Comparison of ENCODE assay signal across 22 cellular contexts in genomic region chr4:151841107-151841506, GRCh38.
DNase-seq lines count a peak whose midpoint lies in the region; ATAC-seq, FAIRE-seq and TF ChIP-seq lines count a peak whose summit lies in the region.
"Had no signal": no experiment of that assay in that cellular context is flagged by ENCODE, and none has a peak within 500 bp of the region (broad histone marks: within the 10 kb centered on the region; RNA-seq: fewer than 3 reads in every experiment).

No MANE protein-coding gene starts in this region.

- peak overlapping the region; percentile 59 for H2AFZ ChIP-seq in GM23338
- peak overlapping the region; percentile 43; the same call in 1 of the 2 replicates for H2AFZ ChIP-seq in H1 (ENCODE audit: low read length)

- in situ Hi-C loops in G401 (cut with HindIII; ENCODE audit: low sequenced_read_pairs): no loop called here

- no peaks in the 10 kb centered on the region for H3K79me1 ChIP-seq in H1 (ENCODE audit: low read depth, low read length)

- H2BK15ac ChIP-seq in H1 (ENCODE audit: low read length): no peak overlapping the region

- ATAC-seq in GM23338: no peak
- peak; percentile 19 for ATAC-seq in stimulated activated effector memory CD8-positive, alpha-beta T cell treated with anti-CD3 and anti-CD28 coated beads, Interleukin-12 subunit alpha, Interleukin-12 subunit beta, amount 100 ng/mL, for 72 hours
- no peak for ATAC-seq in HG03342 (IDR thresholded peaks at IDR 0.05; ENCODE audit: unreplicated experiment)

- CTCF ChIA-PET in H1 (lab: Charles Lee; ENCODE audit: partially characterized antibody): no interaction called here

- no peaks in the 10 kb centered on the region for H3K36me3 ChIP-seq in GM23338 (ENCODE audit: insufficient read depth)
- no peaks in the 10 kb centered on the region for H3K36me3 ChIP-seq in H1 (ENCODE audit: control insufficient read depth in 2 of 4, insufficient read depth in 4 of 4, low read length in 3 of 4)
- no peaks in the 10 kb centered on the region for H3K36me3 ChIP-seq in stomach
- H3K36me3 ChIP-seq: BE2C had no signal

- H3K23me2 ChIP-seq in H1 (ENCODE audit: low read depth, low read length): no peaks in the 10 kb centered on the region

- H4K5ac ChIP-seq in H1 (ENCODE audit: insufficient read length, low read depth, low read length): no peak overlapping the region

- H3K4ac ChIP-seq in H1 (replicated peaks; ENCODE audit: insufficient read length, low read depth, low read length): no peak overlapping the region

- H3K4me1 ChIP-seq in GM23338 (ENCODE audit: insufficient read depth): peaks cover 9% of the 10 kb centered on the region; the same call in 1 of the 2 replicates
- peaks cover 0 to 4% (median 0%) of the 10 kb centered on the region in 4 experiments; a peak in 2 of 7 replicates for H3K4me1 ChIP-seq in H1 (replicated peaks in 1 of 4; ENCODE audit: control insufficient read depth in 3 of 4, insufficient read depth in 4 of 4, low read length in 3 of 4)
- H3K4me1 ChIP-seq in stomach: no peaks in the 10 kb centered on the region
- H3K4me1 ChIP-seq: BE2C had no signal

- H3K9me2 ChIP-seq in GM23338 (ENCODE audit: insufficient read depth): 0 out of 2 replicates have a peak, but pooled peaks cover 3% of the 10 kb centered on the region

- no peak overlapping the region for H4K91ac ChIP-seq in H1 (replicated peaks; ENCODE audit: insufficient read length, low read length)

- H3K9ac ChIP-seq in H1 (replicated peaks in 1 of 4; ENCODE audit: extremely low read depth in 1 of 4, low read depth in 3 of 4, low read length in 3 of 4): no peak overlapping the region

- intact Hi-C loops in stomach (cut with DNase I; ENCODE audit: low total_unique reads): no loop called here

- 91% methylated on average over 9 of the region's 10 CpGs; no CpG with 5 or more reads in 1 of the 2 experiments for WGBS in H1 (ENCODE audit: extremely low coverage in 1 of 2, insufficient coverage in 1 of 2, insufficient read length in 1 of 2, insufficient replicate concordance in 2 of 2, low coverage in 1 of 2, low lambda C conversion rate in 2 of 2, missing lambda C conversion rate in 1 of 2), 2 experiments
- 73 to 91% (median 74%) methylated on average over 10 of the region's 10 CpGs for WGBS in stomach, 5 donors

- H3F3A ChIP-seq in GM23338 (replicated peaks; ENCODE audit: low read depth): no peaks in the 10 kb centered on the region

- H3K9me3 ChIP-seq in H1 (ENCODE audit: insufficient read depth in 2 of 2, low read depth in 1 of 2, low read length in 1 of 2) (peaks cover 0 to 8% of the 10 kb centered on the region in 2 experiments; a peak in 1 of 4 replicates), stomach (peaks cover 0 to 4% (median under 1%) of the 10 kb centered on the region in 4 donors)
- H3K9me3 ChIP-seq: BE2C had no signal

- H3K36me3 Mint-ChIP-seq in GM23338 (ENCODE audit: low read depth): no peaks in the 10 kb centered on the region; the same call in 2 of the 3 replicates
- H3K36me3 Mint-ChIP-seq in stimulated activated effector memory CD8-positive, alpha-beta T cell treated with anti-CD3 and anti-CD28 coated beads, Interleukin-12 subunit alpha, Interleukin-12 subunit beta, amount 100 ng/mL, for 72 hours: no peaks in the 10 kb centered on the region
- H3K36me3 Mint-ChIP-seq: CD4-positive, CD25-positive, alpha-beta regulatory T cell; CD8-positive, alpha-beta memory T cell had no signal

- no peak overlapping the region for H3K4me3 Mint-ChIP-seq in GM23338
- no peak overlapping the region for H3K4me3 Mint-ChIP-seq in stimulated activated effector memory CD8-positive, alpha-beta T cell treated with anti-CD3 and anti-CD28 coated beads, Interleukin-12 subunit alpha, Interleukin-12 subunit beta, amount 100 ng/mL, for 72 hours
- H3K4me3 Mint-ChIP-seq: CD4-positive, CD25-positive, alpha-beta regulatory T cell; CD8-positive, alpha-beta memory T cell had no signal

- H3K4me3 ChIP-seq in GM23338 (no peak overlapping the region), H1 (ENCODE audit: extremely low read depth in 1 of 4, insufficient read depth in 2 of 4, low read depth in 3 of 4, low read length in 4 of 4) (no peak overlapping the region), stomach (no peak overlapping the region)

- no peak for FAIRE-seq in H1 (lab: Jason Lieb, UNC)
- FAIRE-seq: A204.1, G401.6, GM12891, GM19239, H54 had no signal

- no peaks in the 10 kb centered on the region for H3K27me3 ChIP-seq in GM23338 (ENCODE audit: insufficient read depth)
- no peaks in the 10 kb centered on the region for H3K27me3 ChIP-seq in H1 (replicated peaks in 1 of 4; ENCODE audit: control insufficient read depth in 3 of 4, extremely low read depth in 1 of 4, insufficient read depth in 3 of 4, low read length in 3 of 4)
- H3K27me3 ChIP-seq in stomach: no peaks in the 10 kb centered on the region
- H3K27me3 ChIP-seq: BE2C had no signal

- no peak overlapping the region for H3K14ac ChIP-seq in H1 (ENCODE audit: insufficient read length)

- no peak overlapping the region for H3K18ac ChIP-seq in H1 (ENCODE audit: extremely low read depth, low read length)

- TF ChIP-seq POLR2A in H1 (IDR thresholded peaks at IDR 0.05; ENCODE audit: control extremely low read depth in 1 of 2, low read depth in 2 of 2, low read length in 2 of 2) (no peak), stomach (IDR thresholded peaks at IDR 0.05) (no peak)

- no peak overlapping the region for H2BK20ac ChIP-seq in H1 (ENCODE audit: low read length)

- no peak overlapping the region for H2BK12ac ChIP-seq in H1 (ENCODE audit: low read depth, low read length)

- H4K8ac ChIP-seq in H1 (ENCODE audit: extremely low read depth, insufficient read depth, low read length): peak overlapping the region; percentile 35; the same call in 1 of the 2 replicates

- H3K4me2 ChIP-seq in GM23338 (no peak overlapping the region), H1 (ENCODE audit: insufficient read depth in 1 of 2, low read depth in 2 of 2, low read length in 2 of 2) (no peak overlapping the region)

- H3K4me1 Mint-ChIP-seq in GM23338: peaks cover 8% of the 10 kb centered on the region
- no peaks in the 10 kb centered on the region for H3K4me1 Mint-ChIP-seq in stimulated activated effector memory CD8-positive, alpha-beta T cell treated with anti-CD3 and anti-CD28 coated beads, Interleukin-12 subunit alpha, Interleukin-12 subunit beta, amount 100 ng/mL, for 72 hours
- H3K4me1 Mint-ChIP-seq: CD4-positive, CD25-positive, alpha-beta regulatory T cell; CD8-positive, alpha-beta memory T cell had no signal

- H4K20me1 ChIP-seq in GM23338 (replicated peaks; ENCODE audit: insufficient read depth): no peaks in the 10 kb centered on the region
- H4K20me1 ChIP-seq in H1 (replicated peaks in 1 of 2; ENCODE audit: control insufficient read depth in 1 of 2, insufficient read depth in 2 of 2, low read length in 2 of 2): no peaks in the 10 kb centered on the region

- TF ChIP-seq EP300 in H1 (IDR thresholded peaks at IDR 0.05; ENCODE audit: borderline replicate concordance in 1 of 2, low read depth in 2 of 2, low read length in 2 of 2): no peak
- TF ChIP-seq EP300 in stomach (IDR thresholded peaks at IDR 0.05): no peak

- no peak overlapping the region for H3K23ac ChIP-seq in H1 (ENCODE audit: insufficient read length)

- no peak overlapping the region for H2BK5ac ChIP-seq in H1 (ENCODE audit: low read depth, low read length)

- H3K27ac Mint-ChIP-seq in GM23338: no peak overlapping the region
- no peak overlapping the region for H3K27ac Mint-ChIP-seq in stimulated activated effector memory CD8-positive, alpha-beta T cell treated with anti-CD3 and anti-CD28 coated beads, Interleukin-12 subunit alpha, Interleukin-12 subunit beta, amount 100 ng/mL, for 72 hours
- H3K27ac Mint-ChIP-seq: CD8-positive, alpha-beta memory T cell had no signal

- H3K27ac ChIP-seq in GM23338 (ENCODE audit: low read depth) (no peak overlapping the region), H1 (ENCODE audit: low read depth, low read length) (no peak overlapping the region), stomach (no peak overlapping the region)
- H3K27ac ChIP-seq: HL-60 had no signal

- DNase-seq in G401 (ENCODE audit: low spot score): peak; percentile 50
- DNase-seq in GM23338 (ENCODE audit: low spot score): no peak
- DNase-seq in H1 (ENCODE audit: low read depth in 1 of 2, low spot score in 2 of 2): no peak
- DNase-seq in stimulated activated effector memory CD8-positive, alpha-beta T cell treated with anti-CD3 and anti-CD28 coated beads, Interleukin-12 subunit alpha, Interleukin-12 subunit beta, amount 100 ng/mL, for 72 hours (ENCODE audit: low spot score in 2 of 2): no peak
- DNase-seq in germinal center (ENCODE audit: low spot score): no peak
- no peak for DNase-seq in stomach
- DNase-seq: ACHN; BE2C; CD4-positive, CD25-positive, alpha-beta regulatory T cell; CD8-positive, alpha-beta memory T cell; COR-L47; DMS 273 treated with DMSO at 0.1 percent for 48 hours; DND-41; EL; HCEC 1CT had no signal

- H3K9me3 Mint-ChIP-seq in GM23338: peaks cover 14% of the 10 kb centered on the region; the same call in 2 of the 3 replicates
- H3K9me3 Mint-ChIP-seq in stimulated activated effector memory CD8-positive, alpha-beta T cell treated with anti-CD3 and anti-CD28 coated beads, Interleukin-12 subunit alpha, Interleukin-12 subunit beta, amount 100 ng/mL, for 72 hours: no peaks in the 10 kb centered on the region
- H3K9me3 Mint-ChIP-seq: CD8-positive, alpha-beta memory T cell had no signal

- TF ChIP-seq RAD21 in H1 (IDR thresholded peaks at IDR 0.05 in 1 of 2, conservative IDR thresholded peaks at IDR 0.05 in 1 of 2; ENCODE audit: low read depth in 2 of 2, low read length in 2 of 2): no peak

- TF ChIP-seq CTCF in GM23338 (conservative IDR thresholded peaks at IDR 0.05; ENCODE audit: low read depth in 2 of 2) (no peak), H1 (IDR thresholded peaks at IDR 0.05; ENCODE audit: control extremely low read depth in 1 of 3, insufficient read depth in 1 of 3, low read depth in 1 of 3, low read length in 3 of 3) (no peak), stomach (IDR thresholded peaks at IDR 0.05) (no peak)

- H3K79me2 ChIP-seq in GM23338 (replicated peaks; ENCODE audit: insufficient read depth) (no peaks in the 10 kb centered on the region), H1 (ENCODE audit: control insufficient read depth in 1 of 2, insufficient read depth in 2 of 2, low read length in 2 of 2) (no peaks in the 10 kb centered on the region)

- peaks cover 9% of the 10 kb centered on the region for H3K27me3 Mint-ChIP-seq in GM23338 (ENCODE audit: insufficient read depth, low read depth, poor library complexity)

- POLR2A ChIA-PET in H1 (lab: Charles Lee; ENCODE audit: partially characterized antibody): no interaction called here

- H2AK5ac ChIP-seq in H1 (ENCODE audit: low read depth, low read length): 0 out of 2 replicates have a peak overlapping the region, but pooled peaks have one; percentile 6

- H2BK120ac ChIP-seq in H1 (replicated peaks; ENCODE audit: low read depth, low read length): no peak overlapping the region

- H3K56ac ChIP-seq in H1 (replicated peaks; ENCODE audit: insufficient read length, low read depth, low read length): no peak overlapping the region

TF ChIP-seq in GM23338, 12 proteins besides CTCF, POLR2A, EP300 and RAD21 (continues in another document):
- TF ChIP-seq CREB1 (CRISPR knock-in tag; IDR thresholded peaks at IDR 0.05; ENCODE audit: low read depth) (no peak), NANOG (IDR thresholded peaks at IDR 0.05; ENCODE audit: borderline replicate concordance) (no peak)

TF ChIP-seq in H1, 55 proteins besides CTCF, POLR2A, EP300 and RAD21:
- no peak for TF ChIP-seq KDM1A (IDR thresholded peaks at IDR 0.05; ENCODE audit: borderline replicate concordance, low read length)
TF ChIP-seq in H1: peak in this region for 0.
